12 cellular contexts compared by ENCODE assay signal in the genomic region with DNA sequence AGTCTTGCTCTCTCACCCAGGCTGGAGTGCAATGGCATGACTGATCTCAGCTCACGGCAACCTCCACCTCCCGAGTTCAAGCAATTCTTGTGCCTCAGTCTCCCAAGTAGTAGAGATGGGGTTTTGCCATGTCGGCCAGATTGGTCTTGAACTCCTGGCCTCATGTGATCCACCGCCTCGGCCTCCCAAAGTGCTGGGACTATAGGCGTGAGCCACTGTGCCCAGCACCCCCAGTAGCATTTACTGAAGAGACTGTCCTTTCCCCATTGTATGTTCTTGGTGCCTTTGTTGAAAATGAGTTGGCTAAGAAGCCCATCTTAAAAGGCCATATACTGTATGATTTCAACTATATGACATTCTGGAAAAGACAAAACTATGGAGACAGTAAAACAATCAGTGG. TPM values are rescaled to one million over a fixed set of nuclear protein-coding genes. Genes with fewer than 3 reads are reported as not detected.
"Had no signal": no experiment of that assay in that cellular context is flagged by ENCODE, and none has a peak within 500 bp of the region (broad histone marks: within the 10 kb centered on the region; RNA-seq: fewer than 3 reads in every experiment).

No MANE protein-coding gene starts in this region.

RNA-seq across cellular contexts. Expression of gene PGA3, which starts 23.1 kb away (rescaled TPM):
- total RNA-seq: activated naive CD4-positive, alpha-beta T cell treated with anti-CD3 and anti-CD28 coated beads for 36 hours; activated naive CD4-positive, alpha-beta T cell treated with anti-CD3 and anti-CD28 coated beads, Interleukin-2, amount 50 U/mL, for 72 hours; activated naive CD8-positive, alpha-beta T cell treated with anti-CD3 and anti-CD28 coated beads for 36 hours; activated naive CD8-positive, alpha-beta T cell treated with anti-CD3 and anti-CD28 coated beads, Interleukin-2, amount 10 ng/mL, durations not matched to agents 7 days and 5 days; activated T-cell treated with anti-CD3 and anti-CD28 coated beads, Interleukin-2, amount 50 U/mL, for 4 hours; activated T-cell treated with anti-CD3 and anti-CD28 coated beads, Interleukin-2, amount 50 U/mL, for 72 hours; activated T-helper 1 cell treated with anti-CD3 and anti-CD28 coated beads, Interleukin-12 subunit alpha, Interleukin-12 subunit beta, Interleukin-2, Interleukin-4 antibody, amounts not matched to agents 30 ng/mL and 10 ng/mL and 1 ng/mL, durations not matched to agents 14 hours and 24 hours and 36 hours; activated T-helper 17 cell treated with anti-CD3 and anti-CD28 coated beads, Interleukin-2, amount 50 U/mL, for 72 hours; activated T-helper 2 cell treated with anti-CD3 and anti-CD28 coated beads, Interferon-gamma antibody, Interleukin-2, Interleukin-4, amounts not matched to agents 10 μg/mL and 5 μg/mL and 100 μg/mL, durations not matched to agents 14 hours and 24 hours and 36 hours; bronchial epithelial cell; cardiac muscle cell had no signal

RNA-seq across cellular contexts. Expression of gene PGA4, which starts 41.9 kb away (rescaled TPM):
- total RNA-seq: activated naive CD4-positive, alpha-beta T cell treated with anti-CD3 and anti-CD28 coated beads for 36 hours; activated naive CD4-positive, alpha-beta T cell treated with anti-CD3 and anti-CD28 coated beads, Interleukin-2, amount 50 U/mL, for 72 hours; activated naive CD8-positive, alpha-beta T cell treated with anti-CD3 and anti-CD28 coated beads for 36 hours; activated naive CD8-positive, alpha-beta T cell treated with anti-CD3 and anti-CD28 coated beads, Interleukin-2, amount 10 ng/mL, durations not matched to agents 7 days and 5 days; activated T-cell treated with anti-CD3 and anti-CD28 coated beads, Interleukin-2, amount 50 U/mL, for 4 hours; activated T-cell treated with anti-CD3 and anti-CD28 coated beads, Interleukin-2, amount 50 U/mL, for 72 hours; activated T-helper 1 cell treated with anti-CD3 and anti-CD28 coated beads, Interleukin-12 subunit alpha, Interleukin-12 subunit beta, Interleukin-2, Interleukin-4 antibody, amounts not matched to agents 30 ng/mL and 10 ng/mL and 1 ng/mL, durations not matched to agents 14 hours and 24 hours and 36 hours; activated T-helper 17 cell treated with anti-CD3 and anti-CD28 coated beads, Interleukin-2, amount 50 U/mL, for 72 hours; activated T-helper 2 cell treated with anti-CD3 and anti-CD28 coated beads, Interferon-gamma antibody, Interleukin-2, Interleukin-4, amounts not matched to agents 10 μg/mL and 5 μg/mL and 100 μg/mL, durations not matched to agents 14 hours and 24 hours and 36 hours; bronchial epithelial cell; cardiac septum had no signal
